Comparison of ENCODE assay signal across 19 cellular contexts in the genomic region with DNA sequence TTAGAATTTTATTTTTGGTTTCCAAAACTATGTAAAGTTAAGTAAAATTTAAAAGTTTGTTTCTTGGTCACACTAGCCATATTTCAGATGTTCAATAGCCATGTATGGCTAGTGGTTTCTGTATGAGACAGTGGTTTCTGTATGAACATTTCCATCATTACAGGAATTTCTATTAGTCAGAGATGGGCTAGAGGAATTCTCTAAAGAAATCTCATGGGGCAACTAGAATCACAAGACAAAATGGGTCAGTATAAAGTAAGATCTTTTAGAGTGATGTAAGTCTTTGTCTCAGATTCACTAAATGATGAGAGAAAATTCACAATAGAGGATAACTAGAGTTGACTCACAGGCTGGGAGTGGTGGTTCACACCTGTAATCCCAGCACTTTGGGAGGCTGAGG.
DNase-seq lines count a peak whose midpoint lies in the region; ATAC-seq and TF ChIP-seq lines count a peak whose summit lies in the region.
"Had no signal": no experiment of that assay in that cellular context is flagged by ENCODE, and none has a peak within 500 bp of the region (broad histone marks: within the 10 kb centered on the region; RNA-seq: fewer than 3 reads in every experiment).

No MANE protein-coding gene starts in this region.

- H3K4me3 ChIP-seq in thyroid gland (replicated peaks in 1 of 3) = no peak overlapping the region
- H3K4me3 ChIP-seq: GM23248 had no signal

- H3K27me3 Mint-ChIP-seq in WTC11 (ENCODE audit: low read depth) = no peaks in the 10 kb centered on the region

- H3K36me3 ChIP-seq in thyroid gland = no peaks in the 10 kb centered on the region

- POLR2A ChIA-PET in WTC11 (lab: Charles Lee) = no interaction called here

- DNase-seq in WTC11 (ENCODE audit: low spot score) (no peak), thyroid gland (no peak), hypothalamus (lab: John Stamatoyannopoulos, UW) (no peak), NCI-H1092 treated with DMSO at 0.1 percent for 48 hours (lab: John Stamatoyannopoulos, UW) (no peak)
- DNase-seq in activated CD4-positive, CD25-positive, alpha-beta regulatory T cell treated with anti-CD3 and anti-CD28 coated beads, Interleukin-2, amount 50 U/mL, for 72 hours = no peak
- DNase-seq: AML-193; DND-41; GM23248; MM.1S; NCI-H1105; NCI-H2081 treated with DMSO at 0.1 percent for 48 hours; NCI-H748 treated with DMSO at 0.1 percent for 48 hours; NK-92 treated with Interleukin-12 subunit alpha and Interleukin-12 subunit beta, amount 100 ng/mL, for 24 hours; OCI-M1; Right ventricle myocardium superior; SK-N-SH had no signal

- H3K9me3 Mint-ChIP-seq in WTC11 = peaks cover 11% of the 10 kb centered on the region

- H3K4me3 Mint-ChIP-seq in WTC11 = no peak overlapping the region
- H3K4me3 Mint-ChIP-seq: CD14-positive monocyte had no signal

- CTCF ChIA-PET in WTC11 (lab: Charles Lee) = no interaction called here

- intact Hi-C loops in thyroid gland (cut with DNase I) = no loop called here

- H3K27ac ChIP-seq in thyroid gland = no peak overlapping the region
- H3K27ac ChIP-seq: GM23248 had no signal

- peaks cover 52% of the 10 kb centered on the region for H3K4me1 Mint-ChIP-seq in WTC11
- H3K4me1 Mint-ChIP-seq: CD14-positive monocyte had no signal

- no peaks in the 10 kb centered on the region for H3K9me3 ChIP-seq in thyroid gland
- H3K9me3 ChIP-seq: SK-N-SH had no signal

- peaks cover 3% of the 10 kb centered on the region; the same call in 1 of the 2 replicates for H3K36me3 Mint-ChIP-seq in WTC11
- H3K36me3 Mint-ChIP-seq: CD14-positive monocyte had no signal

- TF ChIP-seq CTCF in WTC11 (IDR thresholded peaks at IDR 0.05) (no peak), thyroid gland (IDR thresholded peaks at IDR 0.05) (no peak)

- H3K27ac Mint-ChIP-seq in WTC11 = peak overlapping the region; percentile 41; the same call in 1 of the 2 replicates
- H3K27ac Mint-ChIP-seq: CD14-positive monocyte had no signal

- peak; percentile 78 for ATAC-seq in GM18870 (IDR thresholded peaks at IDR 0.05; ENCODE audit: unreplicated experiment)
- ATAC-seq in HG02852 (IDR thresholded peaks at IDR 0.05; ENCODE audit: unreplicated experiment) = peak; percentile 67
- no peak for ATAC-seq in WTC11

- TF ChIP-seq POLR2A in thyroid gland (IDR thresholded peaks at IDR 0.05) = no peak

- H3K4me1 ChIP-seq in thyroid gland = no peaks in the 10 kb centered on the region

- no peaks in the 10 kb centered on the region for H3K27me3 ChIP-seq in thyroid gland

TF ChIP-seq in WTC11, 78 proteins besides CTCF, POLR2A, EP300 and RAD21 (continues in another document):
- no peak for TF ChIP-seq PREB (CRISPR knock-in tag; IDR thresholded peaks at IDR 0.05; ENCODE audit: borderline replicate concordance)
- TF ChIP-seq TCF7 (CRISPR knock-in tag; IDR thresholded peaks at IDR 0.05; ENCODE audit: low read depth) = no peak
- no peak for TF ChIP-seq GTF2I (CRISPR knock-in tag; conservative IDR thresholded peaks at IDR 0.05)
- TF ChIP-seq GABPB1 (CRISPR knock-in tag; IDR thresholded peaks at IDR 0.05) = no peak
- no peak for TF ChIP-seq TEAD4 (CRISPR knock-in tag; IDR thresholded peaks at IDR 0.05)
- no peak for TF ChIP-seq TEAD1 (CRISPR knock-in tag; IDR thresholded peaks at IDR 0.05)
- TF ChIP-seq, protein P1, sequence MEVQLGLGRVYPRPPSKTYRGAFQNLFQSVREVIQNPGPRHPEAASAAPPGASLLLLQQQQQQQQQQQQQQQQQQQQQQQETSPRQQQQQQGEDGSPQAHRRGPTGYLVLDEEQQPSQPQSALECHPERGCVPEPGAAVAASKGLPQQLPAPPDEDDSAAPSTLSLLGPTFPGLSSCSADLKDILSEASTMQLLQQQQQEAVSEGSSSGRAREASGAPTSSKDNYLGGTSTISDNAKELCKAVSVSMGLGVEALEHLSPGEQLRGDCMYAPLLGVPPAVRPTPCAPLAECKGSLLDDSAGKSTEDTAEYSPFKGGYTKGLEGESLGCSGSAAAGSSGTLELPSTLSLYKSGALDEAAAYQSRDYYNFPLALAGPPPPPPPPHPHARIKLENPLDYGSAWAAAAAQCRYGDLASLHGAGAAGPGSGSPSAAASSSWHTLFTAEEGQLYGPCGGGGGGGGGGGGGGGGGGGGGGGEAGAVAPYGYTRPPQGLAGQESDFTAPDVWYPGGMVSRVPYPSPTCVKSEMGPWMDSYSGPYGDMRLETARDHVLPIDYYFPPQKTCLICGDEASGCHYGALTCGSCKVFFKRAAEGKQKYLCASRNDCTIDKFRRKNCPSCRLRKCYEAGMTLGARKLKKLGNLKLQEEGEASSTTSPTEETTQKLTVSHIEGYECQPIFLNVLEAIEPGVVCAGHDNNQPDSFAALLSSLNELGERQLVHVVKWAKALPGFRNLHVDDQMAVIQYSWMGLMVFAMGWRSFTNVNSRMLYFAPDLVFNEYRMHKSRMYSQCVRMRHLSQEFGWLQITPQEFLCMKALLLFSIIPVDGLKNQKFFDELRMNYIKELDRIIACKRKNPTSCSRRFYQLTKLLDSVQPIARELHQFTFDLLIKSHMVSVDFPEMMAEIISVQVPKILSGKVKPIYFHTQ (CRISPR knock-in tag; IDR thresholded peaks at IDR 0.05) = no peak
- TF ChIP-seq CREB1 (CRISPR knock-in tag; IDR thresholded peaks at IDR 0.05) = no peak
- TF ChIP-seq ZNF219 (CRISPR knock-in tag; IDR thresholded peaks at IDR 0.05; ENCODE audit: borderline replicate concordance) = no peak
- TF ChIP-seq ELF4 (CRISPR knock-in tag; IDR thresholded peaks at IDR 0.05; ENCODE audit: low read depth) = no peak
- TF ChIP-seq GRHL2 (CRISPR knock-in tag; IDR thresholded peaks at IDR 0.05; ENCODE audit: insufficient replicate concordance, severe bottlenecking) = no peak
- TF ChIP-seq, protein P2, sequence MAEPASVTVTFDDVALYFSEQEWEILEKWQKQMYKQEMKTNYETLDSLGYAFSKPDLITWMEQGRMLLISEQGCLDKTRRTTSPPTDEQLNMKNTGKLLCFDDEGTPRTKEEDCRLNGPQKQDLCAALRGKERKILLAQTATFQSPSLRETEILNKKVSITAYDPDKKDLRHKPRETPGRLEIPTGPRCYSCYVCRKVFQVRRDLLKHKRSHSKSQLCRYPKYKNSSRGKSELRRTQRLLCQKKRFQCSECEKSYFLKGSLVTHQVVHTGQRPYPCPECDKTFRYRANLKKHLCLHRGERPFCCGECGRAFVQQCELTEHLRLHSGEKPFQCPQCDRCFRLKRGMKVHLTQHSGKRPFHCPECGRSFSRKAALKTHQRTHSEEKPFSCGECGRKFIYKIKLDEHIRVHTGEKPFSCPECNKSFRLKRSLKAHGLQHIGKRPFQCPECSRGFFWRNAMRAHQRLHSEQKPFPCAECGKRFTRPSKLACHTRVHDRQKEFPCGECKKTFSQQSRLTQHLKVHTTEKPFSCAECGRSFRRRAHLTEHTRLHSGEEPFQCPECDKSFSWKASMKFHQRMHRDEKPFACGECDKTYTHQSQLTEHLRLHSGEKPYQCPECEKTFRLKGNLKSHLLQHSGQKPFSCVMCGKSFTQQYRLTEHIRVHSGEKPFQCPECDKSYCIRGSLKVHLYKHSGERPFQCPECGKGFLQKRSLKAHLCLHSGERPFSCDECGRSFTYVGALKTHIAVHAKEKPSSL (CRISPR knock-in tag; conservative IDR thresholded peaks at IDR 0.05) = no peak
- no peak for TF ChIP-seq KAT7 (CRISPR knock-in tag; IDR thresholded peaks at IDR 0.05; ENCODE audit: borderline replicate concordance)
- TF ChIP-seq, protein P3, sequence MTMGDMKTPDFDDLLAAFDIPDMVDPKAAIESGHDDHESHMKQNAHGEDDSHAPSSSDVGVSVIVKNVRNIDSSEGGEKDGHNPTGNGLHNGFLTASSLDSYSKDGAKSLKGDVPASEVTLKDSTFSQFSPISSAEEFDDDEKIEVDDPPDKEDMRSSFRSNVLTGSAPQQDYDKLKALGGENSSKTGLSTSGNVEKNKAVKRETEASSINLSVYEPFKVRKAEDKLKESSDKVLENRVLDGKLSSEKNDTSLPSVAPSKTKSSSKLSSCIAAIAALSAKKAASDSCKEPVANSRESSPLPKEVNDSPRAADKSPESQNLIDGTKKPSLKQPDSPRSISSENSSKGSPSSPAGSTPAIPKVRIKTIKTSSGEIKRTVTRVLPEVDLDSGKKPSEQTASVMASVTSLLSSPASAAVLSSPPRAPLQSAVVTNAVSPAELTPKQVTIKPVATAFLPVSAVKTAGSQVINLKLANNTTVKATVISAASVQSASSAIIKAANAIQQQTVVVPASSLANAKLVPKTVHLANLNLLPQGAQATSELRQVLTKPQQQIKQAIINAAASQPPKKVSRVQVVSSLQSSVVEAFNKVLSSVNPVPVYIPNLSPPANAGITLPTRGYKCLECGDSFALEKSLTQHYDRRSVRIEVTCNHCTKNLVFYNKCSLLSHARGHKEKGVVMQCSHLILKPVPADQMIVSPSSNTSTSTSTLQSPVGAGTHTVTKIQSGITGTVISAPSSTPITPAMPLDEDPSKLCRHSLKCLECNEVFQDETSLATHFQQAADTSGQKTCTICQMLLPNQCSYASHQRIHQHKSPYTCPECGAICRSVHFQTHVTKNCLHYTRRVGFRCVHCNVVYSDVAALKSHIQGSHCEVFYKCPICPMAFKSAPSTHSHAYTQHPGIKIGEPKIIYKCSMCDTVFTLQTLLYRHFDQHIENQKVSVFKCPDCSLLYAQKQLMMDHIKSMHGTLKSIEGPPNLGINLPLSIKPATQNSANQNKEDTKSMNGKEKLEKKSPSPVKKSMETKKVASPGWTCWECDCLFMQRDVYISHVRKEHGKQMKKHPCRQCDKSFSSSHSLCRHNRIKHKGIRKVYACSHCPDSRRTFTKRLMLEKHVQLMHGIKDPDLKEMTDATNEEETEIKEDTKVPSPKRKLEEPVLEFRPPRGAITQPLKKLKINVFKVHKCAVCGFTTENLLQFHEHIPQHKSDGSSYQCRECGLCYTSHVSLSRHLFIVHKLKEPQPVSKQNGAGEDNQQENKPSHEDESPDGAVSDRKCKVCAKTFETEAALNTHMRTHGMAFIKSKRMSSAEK (CRISPR knock-in tag; IDR thresholded peaks at IDR 0.05; ENCODE audit: borderline replicate concordance) = no peak
